Comparison of ENCODE assay signal across 28 cellular contexts in genomic region chr7:39314869-39315268, GRCh38.
"Had no signal": no experiment of that assay in that cellular context is flagged by ENCODE, and none has a peak within 500 bp of the region (broad histone marks: within the 10 kb centered on the region; RNA-seq: fewer than 3 reads in every experiment).

No MANE protein-coding gene starts in this region.

- H3K4me1 ChIP-seq: colonic mucosa, esophagus muscularis mucosa, esophagus squamous epithelium, foreskin keratinocyte, gastrocnemius medialis, gastroesophageal sphincter, heart left ventricle, heart right ventricle had no signal

- H3K4me3 ChIP-seq: colonic mucosa, coronary artery, dorsolateral prefrontal cortex, esophagus muscularis mucosa, esophagus squamous epithelium, gastrocnemius medialis, gastroesophageal sphincter, heart left ventricle, heart right ventricle had no signal

- FAIRE-seq: colon, endometrium, endothelial cell of umbilical vein, frontal cortex had no signal

- H3K36me3 ChIP-seq: colonic mucosa, esophagus muscularis mucosa, esophagus squamous epithelium, gastrocnemius medialis, gastroesophageal sphincter, heart left ventricle, heart right ventricle had no signal

- DNase-seq: colonic mucosa; cortex of kidney; dermis blood vessel endothelial cell; dorsolateral prefrontal cortex; effector CD4-positive, alpha-beta T cell; effector CD8-positive, alpha-beta T cell; effector memory CD4-positive, alpha-beta T cell; effector memory CD8-positive, alpha-beta T cell; endodermal cell; erythroblast; esophagus squamous epithelium; foreskin fibroblast; foreskin keratinocyte; foreskin melanocyte; gastrocnemius medialis; glutamatergic neuron; head of caudate nucleus; heart left ventricle; heart right ventricle had no signal

- H3K9me3 ChIP-seq: colonic mucosa, esophagus muscularis mucosa, esophagus squamous epithelium, gastrocnemius medialis, gastroesophageal sphincter, heart left ventricle, heart right ventricle had no signal

- H3K27me3 ChIP-seq: colonic mucosa, esophagus squamous epithelium, foreskin keratinocyte, gastrocnemius medialis had no signal

- ATAC-seq: effector memory CD8-positive, alpha-beta T cell; esophagus mucosa; foreskin keratinocyte; gastrocnemius medialis; gastroesophageal sphincter; heart left ventricle; heart right ventricle had no signal

- H3K27ac ChIP-seq: colonic mucosa, coronary artery, epithelial cell of prostate, esophagus muscularis mucosa, esophagus squamous epithelium, foreskin keratinocyte, gastrocnemius medialis, gastroesophageal sphincter, heart left ventricle, heart right ventricle had no signal
